Comparison of ENCODE assay signal across 9 cellular contexts in genomic region chr12:122852336-122853275, GRCh38. TPM values are rescaled to one million over a fixed set of nuclear protein-coding genes. Genes with fewer than 3 reads are reported as not detected.
DNase-seq lines count a peak whose midpoint lies in the region; ATAC-seq and TF ChIP-seq lines count a peak whose summit lies in the region.
"Had no signal": no experiment of that assay in that cellular context is flagged by ENCODE, and none has a peak within 500 bp of the region (broad histone marks: within the 10 kb centered on the region; RNA-seq: fewer than 3 reads in every experiment).

No MANE protein-coding gene starts in this region.

- H4K20me1 ChIP-seq in PC-3 (ENCODE audit: low read length) = no peaks in the 10 kb centered on the region

- no TSS peak for BruUV-seq in PC-3 (replicated peaks; lab: Mats Ljungman, UMichigan)

- no peaks in the 10 kb centered on the region for H3K9me3 Mint-ChIP-seq in endodermal cell

- intact Hi-C loops in PC-3 (cut with micrococcal nuclease) (no loop called here), testis (cut with DNase I; ENCODE audit: low total_unique reads) (no loop called here)

- no peak for TF ChIP-seq CTCF in PC-3 (conservative IDR thresholded peaks at IDR 0.05; ENCODE audit: low read depth, low read length)
- no peak for TF ChIP-seq CTCF in endodermal cell (conservative IDR thresholded peaks at IDR 0.05)
- no peak for TF ChIP-seq CTCF in lung (IDR thresholded peaks at IDR 0.05; ENCODE audit: control extremely low read depth, extremely low read depth)
- TF ChIP-seq CTCF in testis (IDR thresholded peaks at IDR 0.05) = no peak

- DNase-seq in PC-3 = no peak
- peak; percentile 49 for DNase-seq in endodermal cell
- DNase-seq in lung (ENCODE audit: low spot score) = no peak
- peak; percentile 69 for DNase-seq in testis
- no peak for DNase-seq in NCI-H187 treated with DMSO at 0.1 percent for 48 hours (lab: John Stamatoyannopoulos, UW)
- DNase-seq in T-helper 17 cell = no peak
- no peak for DNase-seq in effector memory CD4-positive, alpha-beta T cell
- DNase-seq: activated CD4-positive, alpha-beta T cell treated with anti-CD3 and anti-CD28 coated beads for 48 hours had no signal

- H3K27ac ChIP-seq in PC-3 (ENCODE audit: low read length) (peak overlapping the region; percentile 62), endodermal cell (ENCODE audit: low read depth, low read length) (peak overlapping the region; percentile 53), lung (ENCODE audit: low read depth in 1 of 2, low read length in 1 of 2) (peak overlapping the region; percentile 16 to 80), testis (no peak overlapping the region)
- no peak overlapping the region for H3K27ac ChIP-seq in effector memory CD4-positive, alpha-beta T cell (ENCODE audit: insufficient read depth, low read length, poor library complexity, severe bottlenecking)

- H3K36me3 Mint-ChIP-seq in endodermal cell (ENCODE audit: low read depth) (peaks cover 5% of the 10 kb centered on the region), T-helper 17 cell (ENCODE audit: low read depth) (peaks cover 2% of the 10 kb centered on the region)

- no peak overlapping the region for H3K4me3 ChIP-seq in PC-3 (ENCODE audit: low read length)
- no peak overlapping the region for H3K4me3 ChIP-seq in endodermal cell (ENCODE audit: low read length)
- H3K4me3 ChIP-seq in lung = no peak overlapping the region
- H3K4me3 ChIP-seq in testis = no peak overlapping the region
- no peak overlapping the region for H3K4me3 ChIP-seq in effector memory CD4-positive, alpha-beta T cell (ENCODE audit: insufficient read depth, low read depth, low read length, poor library complexity, severe bottlenecking)

- no peak for TF ChIP-seq POLR2A in testis (IDR thresholded peaks at IDR 0.05)

- H3K27me3 ChIP-seq in PC-3 (ENCODE audit: low read length) (no peaks in the 10 kb centered on the region), endodermal cell (ENCODE audit: control insufficient read depth, insufficient read depth, low read length, poor library complexity, severe bottlenecking) (no peaks in the 10 kb centered on the region), lung (ENCODE audit: control insufficient read depth, insufficient read depth) (no peaks in the 10 kb centered on the region), testis (no peaks in the 10 kb centered on the region)
- no peaks in the 10 kb centered on the region for H3K27me3 ChIP-seq in effector memory CD4-positive, alpha-beta T cell (replicated peaks; ENCODE audit: control insufficient read depth, insufficient read depth, low read length, poor library complexity, severe bottlenecking)

- WGBS in endodermal cell (ENCODE audit: insufficient coverage in 1 of 2, insufficient read length in 1 of 2), 2 experiments = 83 to 87% methylated on average over 13 to 17 of the region's 18 CpGs
- WGBS in lung, 2 donors = 62 to 81% methylated on average over 18 of the region's 18 CpGs
- 75 to 84% methylated on average over 12 to 17 of the region's 18 CpGs for WGBS in testis, 2 donors

- POLR2A ChIA-PET in PC-3 (lab: Charles Lee; ENCODE audit: unreplicated experiment) = interaction anchor here (0.6 kb wide), 1 partner anchor 26 kb away, joined by 5 read pairs; no protein-coding TSS in a partner anchor

- H3K4me3 Mint-ChIP-seq in endodermal cell (no peak overlapping the region), T-helper 17 cell (no peak overlapping the region)

- H3F3A ChIP-seq in PC-3 (ENCODE audit: low read length, unreplicated experiment) = no peaks in the 10 kb centered on the region

- H3K4me1 Mint-ChIP-seq in endodermal cell (no peaks in the 10 kb centered on the region), T-helper 17 cell (peaks cover 4% of the 10 kb centered on the region)

- CTCF ChIA-PET in PC-3 (lab: Charles Lee) = no interaction called here

- H3K9me3 ChIP-seq in PC-3 (ENCODE audit: low read length) (no peaks in the 10 kb centered on the region), endodermal cell (ENCODE audit: control insufficient read depth, low read length) (no peaks in the 10 kb centered on the region), lung (ENCODE audit: control insufficient read depth in 2 of 2, insufficient read depth in 1 of 2, low read length in 1 of 2) (no peaks in the 10 kb centered on the region), testis (no peaks in the 10 kb centered on the region), T-helper 17 cell (ENCODE audit: control insufficient read depth, low read length, poor library complexity, severe bottlenecking) (no peaks in the 10 kb centered on the region)
- no peaks in the 10 kb centered on the region for H3K9me3 ChIP-seq in effector memory CD4-positive, alpha-beta T cell (ENCODE audit: control insufficient read depth, low read length)

- H3K4me1 ChIP-seq in PC-3 (ENCODE audit: insufficient read depth, low read length) (peaks cover 15% of the 10 kb centered on the region), endodermal cell (ENCODE audit: control insufficient read depth, insufficient read depth, low read length) (no peaks in the 10 kb centered on the region), lung (ENCODE audit: control insufficient read depth in 2 of 2, insufficient read depth in 2 of 2, low read length in 2 of 2) (peaks cover 0 to 18% of the 10 kb centered on the region in 2 donors), testis (no peaks in the 10 kb centered on the region)
- H3K4me1 ChIP-seq in effector memory CD4-positive, alpha-beta T cell (ENCODE audit: control insufficient read depth, insufficient read depth, low read length, poor library complexity, severe bottlenecking) = no peaks in the 10 kb centered on the region

- no peak overlapping the region for H3K9ac ChIP-seq in PC-3 (ENCODE audit: low read length)
- H3K9ac ChIP-seq in endodermal cell (ENCODE audit: extremely low read depth, low read length, poor library complexity, severe bottlenecking) = no peak overlapping the region

- H3K36me3 ChIP-seq in PC-3 (ENCODE audit: low read depth, low read length) (no peaks in the 10 kb centered on the region), endodermal cell (ENCODE audit: control insufficient read depth, insufficient read depth, low read length) (peaks cover 5% of the 10 kb centered on the region), lung (ENCODE audit: control insufficient read depth in 2 of 2, insufficient read depth in 2 of 2, low read length in 2 of 2) (peaks cover 0 to 30% of the 10 kb centered on the region in 2 donors), testis (ENCODE audit: low read depth, missing control alignments) (no peaks in the 10 kb centered on the region)
- peaks cover 19% of the 10 kb centered on the region for H3K36me3 ChIP-seq in effector memory CD4-positive, alpha-beta T cell (ENCODE audit: control insufficient read depth, insufficient read depth, low read length)

- H3K9me2 ChIP-seq in PC-3 (replicated peaks; ENCODE audit: low read length) = no peaks in the 10 kb centered on the region

- no peaks in the 10 kb centered on the region for H3K79me2 ChIP-seq in PC-3 (ENCODE audit: low read length)

- H3K27ac Mint-ChIP-seq in endodermal cell (no peak overlapping the region), T-helper 17 cell (no peak overlapping the region)

- H3K27me3 Mint-ChIP-seq in endodermal cell (ENCODE audit: insufficient read depth) (no peaks in the 10 kb centered on the region), T-helper 17 cell (no peaks in the 10 kb centered on the region)

- peak overlapping the region; percentile 26 for H3K4me2 ChIP-seq in PC-3 (ENCODE audit: low read length)

- H2AFZ ChIP-seq in PC-3 (ENCODE audit: low read length) = no peak overlapping the region

- peak; percentile 47 for ATAC-seq in PC-3
- ATAC-seq in lung (ENCODE audit: insufficient read depth, low FRiP score) = no peak
- ATAC-seq in T-helper 17 cell = no peak
- ATAC-seq in GM21526 (IDR thresholded peaks at IDR 0.05; ENCODE audit: low FRiP score, unreplicated experiment) = no peak

RNA-seq across cellular contexts. Expression of gene HIP1R, which starts 17.3 kb away (rescaled TPM):
- total RNA-seq in PC-3 (2014; rRNA removed) (46.1 and 83.6 TPM in 2 replicates), endodermal cell (10 to 100 TPM; 24.5 to 24.9 TPM), lung (10 to 100 TPM; 33.8 to 56.3 TPM), testis (10 to 100 TPM; 34.3 to 41.7 TPM), T-helper 17 cell (10 to 100 TPM; 61.5 to 67.4 TPM)
- polyA plus RNA-seq in endodermal cell (2013, experiment 1 of 2) = 22.0 TPM
- polyA plus RNA-seq in endodermal cell (2013, experiment 2 of 2) = 21.2 TPM
- polyA plus RNA-seq in lung (10 to 100 TPM; 34.5 to 36.3 TPM), testis (ENCODE audit: insufficient read depth, low read depth, low replicate concordance) (20.1 TPM)

RNA-seq across cellular contexts. Expression of gene VPS37B, which starts 43.3 kb away (rescaled TPM):
- 74.3 and 80.8 TPM in 2 replicates for total RNA-seq in PC-3 (2014; rRNA removed)
- total RNA-seq in endodermal cell = 10 to 100 TPM; 22.7 to 24.1 TPM
- polyA plus RNA-seq in endodermal cell (2013, experiment 1 of 2) = 28.1 TPM
- 28.9 TPM for polyA plus RNA-seq in endodermal cell (2013, experiment 2 of 2)
- total RNA-seq in lung = 10 to 100 TPM; 43.1 to 44.1 TPM
- polyA plus RNA-seq in lung = 10 to 100 TPM; 31.0 to 41.5 TPM
- total RNA-seq in testis = 10 to 100 TPM; 75.8 to 90.1 TPM
- polyA plus RNA-seq in testis (ENCODE audit: insufficient read depth, low read depth, low replicate concordance) = 38.0 TPM
- total RNA-seq in T-helper 17 cell = 10 to 100 TPM; 82.2 to 90.5 TPM

Comparison
In these comparisons a context has a peak if more than half of its experiments do, and no peak if none do; other contexts are left out.
1. DNase-seq: peak in endodermal cell (single experiment) and testis (single experiment); none in PC-3 (single experiment), lung (single experiment), NCI-H187 treated with DMSO at 0.1 percent for 48 hours (single experiment), T-helper 17 cell (0 of 3) and effector memory CD4-positive, alpha-beta T cell (0 of 3).
2. H3K27ac ChIP-seq: peak in PC-3 (single experiment), endodermal cell (single experiment) and lung (2 of 2); none in testis (0 of 2) and effector memory CD4-positive, alpha-beta T cell (single experiment).